In the genomic region with DNA sequence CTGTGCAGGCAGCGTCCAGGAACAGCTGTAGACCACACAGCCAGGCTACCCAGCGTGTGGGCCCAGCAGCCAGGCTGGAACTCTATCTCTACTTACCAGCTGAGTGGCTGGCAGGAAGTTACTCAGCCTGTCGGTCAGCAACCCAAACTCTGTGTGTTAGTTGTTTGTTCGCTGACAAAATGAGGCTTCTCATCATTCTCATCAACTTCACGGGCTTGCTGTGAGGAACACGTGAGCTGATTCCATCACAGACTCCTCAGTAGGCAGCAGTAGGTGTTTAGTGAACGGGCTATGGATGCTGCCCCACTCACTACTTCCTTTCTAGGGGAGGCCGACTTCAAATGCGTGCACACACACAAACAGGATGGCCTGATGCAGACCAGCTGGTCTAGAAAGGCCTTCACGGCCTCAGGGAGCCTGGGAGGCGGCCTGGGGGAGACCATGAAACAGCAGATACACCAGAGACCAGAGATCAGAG, we compare ENCODE assay signal across 11 cellular contexts. TPM values are rescaled to one million over a fixed set of nuclear protein-coding genes. Genes with fewer than 3 reads are reported as not detected.
DNase-seq lines count a peak whose midpoint lies in the region; ATAC-seq and TF ChIP-seq lines count a peak whose summit lies in the region.
"Had no signal": no experiment of that assay in that cellular context is flagged by ENCODE, and none has a peak within 500 bp of the region (broad histone marks: within the 10 kb centered on the region; RNA-seq: fewer than 3 reads in every experiment).

No MANE protein-coding gene starts in this region.

- ATAC-seq in GM19395 (IDR thresholded peaks at IDR 0.05; ENCODE audit: unreplicated experiment): no peak
- no peak for ATAC-seq in GM18517 (IDR thresholded peaks at IDR 0.05; ENCODE audit: unreplicated experiment)

- peaks cover 14% of the 10 kb centered on the region for H3K4me1 Mint-ChIP-seq in osteocyte (ENCODE audit: unreplicated experiment)

- TF ChIP-seq CTCF in choroid plexus epithelial cell (conservative IDR thresholded peaks at IDR 0.05; ENCODE audit: low read depth, low read length) (no peak), osteocyte (IDR thresholded peaks at IDR 0.05) (no peak)

- peak overlapping the region; percentile 89 for H3K27ac Mint-ChIP-seq in osteocyte (ENCODE audit: unreplicated experiment)

- no peaks in the 10 kb centered on the region for H3K27me3 Mint-ChIP-seq in osteocyte (ENCODE audit: unreplicated experiment)

- no peak overlapping the region for H3K4me3 ChIP-seq in choroid plexus epithelial cell (ENCODE audit: low read depth, low read length)

- DNase-seq in DMS53 (lab: John Stamatoyannopoulos, UW) (peak; percentile 31), DMS53 treated with DMSO at 0.1 percent for 48 hours (lab: John Stamatoyannopoulos, UW; ENCODE audit: unreplicated experiment) (no peak), OCI-M1 (lab: John Stamatoyannopoulos, UW) (peak; percentile 88), choroid plexus epithelial cell (ENCODE audit: low read depth) (peak; percentile 73), osteocyte (ENCODE audit: extremely low spot score, unreplicated experiment) (no peak), SW 1271 (lab: John Stamatoyannopoulos, UW) (no peak)
- DNase-seq: NCI-H2029 had no signal

- no peaks in the 10 kb centered on the region for H3K9me3 Mint-ChIP-seq in osteocyte (ENCODE audit: unreplicated experiment)

- no peaks in the 10 kb centered on the region for H3K36me3 Mint-ChIP-seq in osteocyte (ENCODE audit: unreplicated experiment)

- H3K4me3 Mint-ChIP-seq in osteocyte (ENCODE audit: unreplicated experiment): peak overlapping the region; percentile 1

RNA-seq across cellular contexts. Expression of a gene that starts 0.8 kb away (rescaled TPM):
- not detected in 2 replicates for total RNA-seq in osteocyte
- total RNA-seq: cerebellum, urinary bladder had no signal

RNA-seq across cellular contexts. Expression of a gene that starts 12.5 kb away (rescaled TPM):
- total RNA-seq in osteocyte: 154 and 155 TPM in 2 replicates

RNA-seq across cellular contexts. Expression of a gene that starts 34.9 kb away (rescaled TPM):
- total RNA-seq in osteocyte: 53.6 and 57.1 TPM in 2 replicates

RNA-seq across cellular contexts. Expression of a gene that starts 47.1 kb away (rescaled TPM):
- total RNA-seq in osteocyte: 41.0 and 43.5 TPM in 2 replicates

RNA-seq across cellular contexts. Expression of a gene that starts 47.3 kb away (rescaled TPM):
- total RNA-seq in osteocyte: 734 and 738 TPM in 2 replicates

Comparison
In these comparisons a context has a peak if more than half of its experiments do, and no peak if none do; other contexts are left out.
1. DNase-seq: peak in DMS53 (single experiment), OCI-M1 (single experiment) and choroid plexus epithelial cell (single experiment); none in DMS53 treated with DMSO at 0.1 percent for 48 hours (single experiment), osteocyte (single experiment) and SW 1271 (0 of 2).